Comparison of ENCODE assay signal across 1 cellular context in genomic region chr15:98799461-98799971, GRCh38.
A peak's percentile ranks its signal among the peaks of the same experiment; 100 is the strongest.
TF ChIP-seq lines count a peak whose summit lies in the region.

No MANE protein-coding gene starts in this region.

TF ChIP-seq in HepG2, 621 proteins besides CTCF, POLR2A, EP300 and RAD21 (continued from another document and continues in another):
- TF ChIP-seq MAX (IDR thresholded peaks at IDR 0.05): no peak
- TF ChIP-seq, protein P1, sequence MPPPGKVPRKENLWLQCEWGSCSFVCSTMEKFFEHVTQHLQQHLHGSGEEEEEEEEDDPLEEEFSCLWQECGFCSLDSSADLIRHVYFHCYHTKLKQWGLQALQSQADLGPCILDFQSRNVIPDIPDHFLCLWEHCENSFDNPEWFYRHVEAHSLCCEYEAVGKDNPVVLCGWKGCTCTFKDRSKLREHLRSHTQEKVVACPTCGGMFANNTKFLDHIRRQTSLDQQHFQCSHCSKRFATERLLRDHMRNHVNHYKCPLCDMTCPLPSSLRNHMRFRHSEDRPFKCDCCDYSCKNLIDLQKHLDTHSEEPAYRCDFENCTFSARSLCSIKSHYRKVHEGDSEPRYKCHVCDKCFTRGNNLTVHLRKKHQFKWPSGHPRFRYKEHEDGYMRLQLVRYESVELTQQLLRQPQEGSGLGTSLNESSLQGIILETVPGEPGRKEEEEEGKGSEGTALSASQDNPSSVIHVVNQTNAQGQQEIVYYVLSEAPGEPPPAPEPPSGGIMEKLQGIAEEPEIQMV (CRISPR knock-in tag; IDR thresholded peaks at IDR 0.05; ENCODE audit: low read depth): no peak
- no peak for TF ChIP-seq HNRNPLL (IDR thresholded peaks at IDR 0.05; ENCODE audit: low read depth, low read length, poor library complexity, severe bottlenecking)
- TF ChIP-seq FOXO1 (CRISPR knock-in tag; IDR thresholded peaks at IDR 0.05): no peak
- TF ChIP-seq MLXIP (CRISPR knock-in tag; IDR thresholded peaks at IDR 0.05; ENCODE audit: borderline replicate concordance): no peak
- TF ChIP-seq, protein P2, sequence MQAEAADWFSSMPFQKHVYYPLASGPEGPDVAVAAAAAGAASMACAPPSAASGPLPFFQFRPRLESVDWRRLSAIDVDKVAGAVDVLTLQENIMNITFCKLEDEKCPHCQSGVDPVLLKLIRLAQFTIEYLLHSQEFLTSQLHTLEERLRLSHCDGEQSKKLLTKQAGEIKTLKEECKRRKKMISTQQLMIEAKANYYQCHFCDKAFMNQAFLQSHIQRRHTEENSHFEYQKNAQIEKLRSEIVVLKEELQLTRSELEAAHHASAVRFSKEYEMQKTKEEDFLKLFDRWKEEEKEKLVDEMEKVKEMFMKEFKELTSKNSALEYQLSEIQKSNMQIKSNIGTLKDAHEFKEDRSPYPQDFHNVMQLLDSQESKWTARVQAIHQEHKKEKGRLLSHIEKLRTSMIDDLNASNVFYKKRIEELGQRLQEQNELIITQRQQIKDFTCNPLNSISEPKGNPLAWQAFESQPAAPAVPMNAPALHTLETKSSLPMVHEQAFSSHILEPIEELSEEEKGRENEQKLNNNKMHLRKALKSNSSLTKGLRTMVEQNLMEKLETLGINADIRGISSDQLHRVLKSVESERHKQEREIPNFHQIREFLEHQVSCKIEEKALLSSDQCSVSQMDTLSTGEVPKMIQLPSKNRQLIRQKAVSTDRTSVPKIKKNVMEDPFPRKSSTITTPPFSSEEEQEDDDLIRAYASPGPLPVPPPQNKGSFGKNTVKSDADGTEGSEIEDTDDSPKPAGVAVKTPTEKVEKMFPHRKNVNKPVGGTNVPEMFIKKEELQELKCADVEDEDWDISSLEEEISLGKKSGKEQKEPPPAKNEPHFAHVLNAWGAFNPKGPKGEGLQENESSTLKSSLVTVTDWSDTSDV (CRISPR knock-in tag; IDR thresholded peaks at IDR 0.05): no peak
- no peak for TF ChIP-seq ZNF558 (CRISPR knock-in tag; IDR thresholded peaks at IDR 0.05; ENCODE audit: borderline replicate concordance)
- no peak for TF ChIP-seq JUNB (CRISPR knock-in tag; IDR thresholded peaks at IDR 0.05; ENCODE audit: borderline replicate concordance)
- TF ChIP-seq NR3C1 (CRISPR knock-in tag; IDR thresholded peaks at IDR 0.05): no peak
- no peak for TF ChIP-seq STAG1 (CRISPR knock-in tag; IDR thresholded peaks at IDR 0.05)
- peak; percentile 86 for TF ChIP-seq CEBPB (IDR thresholded peaks at IDR 0.05; ENCODE audit: borderline replicate concordance, low read depth, low read length)
- TF ChIP-seq ARHGAP35 (CRISPR knock-in tag; IDR thresholded peaks at IDR 0.05; ENCODE audit: borderline replicate concordance): no peak
- TF ChIP-seq THAP11 (CRISPR knock-in tag; IDR thresholded peaks at IDR 0.05): no peak
- no peak for TF ChIP-seq AHDC1 (CRISPR knock-in tag; IDR thresholded peaks at IDR 0.05; ENCODE audit: borderline replicate concordance)
- no peak for TF ChIP-seq SNRNP70 (IDR thresholded peaks at IDR 0.05; ENCODE audit: low read depth, low read length)
- no peak for TF ChIP-seq ZBTB8A (CRISPR knock-in tag; IDR thresholded peaks at IDR 0.05; ENCODE audit: borderline replicate concordance, low read depth)
- peak; percentile 43; the same call in 1 of the 2 replicates for TF ChIP-seq FOXK1 (CRISPR knock-in tag; IDR thresholded peaks at IDR 0.05; ENCODE audit: borderline replicate concordance, low read depth)
- TF ChIP-seq ZNF10 (CRISPR knock-in tag; IDR thresholded peaks at IDR 0.05; ENCODE audit: borderline replicate concordance, low read depth): no peak
- TF ChIP-seq KAT7 (CRISPR knock-in tag; IDR thresholded peaks at IDR 0.05; ENCODE audit: borderline replicate concordance): no peak
- no peak for TF ChIP-seq ZNF720 (CRISPR knock-in tag; IDR thresholded peaks at IDR 0.05)
- no peak for TF ChIP-seq HES4 (CRISPR knock-in tag; IDR thresholded peaks at IDR 0.05; ENCODE audit: borderline replicate concordance)
- TF ChIP-seq CEBPZ (IDR thresholded peaks at IDR 0.05; ENCODE audit: low read length): no peak
- TF ChIP-seq TGIF2 (CRISPR knock-in tag; IDR thresholded peaks at IDR 0.05): no peak
- no peak for TF ChIP-seq TCF7L2 (IDR thresholded peaks at IDR 0.05; ENCODE audit: low read depth, low read length)
- peak; percentile 80 for TF ChIP-seq CEBPG (CRISPR knock-in tag; IDR thresholded peaks at IDR 0.05)
- no peak for TF ChIP-seq MLLT10 (CRISPR knock-in tag; IDR thresholded peaks at IDR 0.05)
- no peak for TF ChIP-seq ELF4 (CRISPR knock-in tag; IDR thresholded peaks at IDR 0.05; ENCODE audit: borderline replicate concordance)
- TF ChIP-seq AGO2 (optimal IDR thresholded peaks at IDR 0.05; ENCODE audit: low read depth, low read length): no peak
- no peak for TF ChIP-seq SRSF4 (IDR thresholded peaks at IDR 0.05; ENCODE audit: low read depth, low read length, poor library complexity, severe bottlenecking)
- no peak for TF ChIP-seq HNRNPH1 (optimal IDR thresholded peaks at IDR 0.05; ENCODE audit: low read depth, low read length)
- TF ChIP-seq HNRNPUL1 (IDR thresholded peaks at IDR 0.05; ENCODE audit: low read depth, low read length): no peak
- TF ChIP-seq ZNF362 (CRISPR knock-in tag; IDR thresholded peaks at IDR 0.05; ENCODE audit: borderline replicate concordance): no peak
- no peak for TF ChIP-seq ZNF354B (CRISPR knock-in tag; IDR thresholded peaks at IDR 0.05)
- TF ChIP-seq ZNF253 (CRISPR knock-in tag; IDR thresholded peaks at IDR 0.05; ENCODE audit: borderline replicate concordance): no peak
- TF ChIP-seq TAF1 (CRISPR knock-in tag; IDR thresholded peaks at IDR 0.05): no peak
- 0 out of 2 replicates have a peak, but pooled peaks have one; percentile 29 for TF ChIP-seq ARNT2 (CRISPR knock-in tag; IDR thresholded peaks at IDR 0.05; ENCODE audit: low read depth)
- TF ChIP-seq MBD4 (IDR thresholded peaks at IDR 0.05; ENCODE audit: borderline replicate concordance, low read length): no peak
- no peak for TF ChIP-seq ZZZ3 (CRISPR knock-in tag; IDR thresholded peaks at IDR 0.05; ENCODE audit: borderline replicate concordance)
- TF ChIP-seq ZNF776 (CRISPR knock-in tag; IDR thresholded peaks at IDR 0.05): no peak
- TF ChIP-seq ZSCAN25 (CRISPR knock-in tag; IDR thresholded peaks at IDR 0.05): 0 out of 2 replicates have a peak, but pooled peaks have one; percentile 23
